In the genomic region with DNA sequence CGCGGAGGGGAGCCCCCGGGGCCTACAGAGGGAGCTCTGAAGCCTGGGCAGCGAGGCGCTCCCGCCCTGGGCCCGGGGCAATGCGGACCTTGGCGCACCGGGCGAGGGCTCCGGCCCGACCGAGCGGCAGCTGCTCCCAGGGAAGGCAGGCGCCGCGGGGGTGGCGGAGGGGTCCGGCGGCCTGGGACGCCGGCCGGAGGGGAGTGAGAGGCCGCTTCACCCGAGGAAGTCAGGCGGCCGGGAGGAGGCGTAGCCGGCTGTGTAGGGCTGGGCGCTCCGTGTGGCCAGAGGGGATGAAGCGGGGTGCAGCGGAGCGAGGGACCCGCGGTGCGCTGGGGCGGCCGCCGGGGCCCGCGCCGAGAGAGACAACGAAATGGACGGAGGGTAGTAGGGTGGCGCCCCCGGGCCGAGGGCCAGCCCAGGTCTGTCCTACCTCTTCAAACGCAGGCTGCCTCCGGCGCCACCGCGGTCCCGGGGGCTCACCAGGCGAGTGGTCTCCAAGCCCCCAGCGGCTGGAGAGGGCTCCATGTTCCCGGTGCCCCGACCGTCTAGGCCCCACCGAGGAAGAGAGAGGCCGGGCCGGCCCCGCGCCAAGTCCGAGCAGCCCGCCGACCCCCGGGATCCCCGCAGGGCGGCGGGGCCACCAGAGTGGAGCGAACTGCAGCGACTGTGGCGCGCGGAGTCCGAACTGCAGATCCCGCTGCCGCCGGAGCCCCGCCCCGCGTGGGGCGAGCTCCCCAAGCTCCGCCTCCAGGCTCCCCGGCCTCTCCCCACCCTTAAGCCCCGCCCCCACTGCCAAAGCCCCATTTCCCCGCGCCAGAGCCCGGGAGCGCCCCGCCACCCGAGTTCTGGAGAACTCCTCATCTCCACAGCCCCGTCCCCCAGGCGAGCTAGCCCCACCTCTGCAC, we compare ENCODE assay signal across 9 cellular contexts. TPM values are rescaled to one million over a fixed set of nuclear protein-coding genes. Genes with fewer than 3 reads are reported as not detected.
DNase-seq lines count a peak whose midpoint lies in the region; ATAC-seq and TF ChIP-seq lines count a peak whose summit lies in the region.
"Had no signal": no experiment of that assay in that cellular context is flagged by ENCODE, and none has a peak within 500 bp of the region (broad histone marks: within the 10 kb centered on the region; RNA-seq: fewer than 3 reads in every experiment).

A gene with protein sequence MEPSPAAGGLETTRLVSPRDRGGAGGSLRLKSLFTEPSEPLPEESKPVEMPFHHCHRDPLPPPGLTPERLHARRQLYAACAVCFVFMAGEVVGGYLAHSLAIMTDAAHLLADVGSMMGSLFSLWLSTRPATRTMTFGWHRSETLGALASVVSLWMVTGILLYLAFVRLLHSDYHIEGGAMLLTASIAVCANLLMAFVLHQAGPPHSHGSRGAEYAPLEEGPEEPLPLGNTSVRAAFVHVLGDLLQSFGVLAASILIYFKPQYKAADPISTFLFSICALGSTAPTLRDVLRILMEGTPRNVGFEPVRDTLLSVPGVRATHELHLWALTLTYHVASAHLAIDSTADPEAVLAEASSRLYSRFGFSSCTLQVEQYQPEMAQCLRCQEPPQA (minus strand): TSS at position 669 of the 908 bp plus-strand sequence. CDS start 141 bp downstream, at position 528.

- H3K27me3 ChIP-seq in esophagus muscularis mucosa: peaks cover 0 to 100% (median 61%) of the 10 kb centered on the region in 4 donors

- intact Hi-C loops in esophagus muscularis mucosa (cut with DNase I): loop anchor here (10.0 kb wide), 1 partner anchor 818 kb away; no protein-coding TSS in a partner anchor

- no peak within 1 kb of the TSS for H3K27ac Mint-ChIP-seq in natural killer cell treated with Interleukin-12 subunit alpha and Interleukin-12 subunit beta and Interleukin-15 and Interleukin-18, amount 100 ng/mL, for 72 hours

- no peaks in the 10 kb centered on the region for H3K36me3 ChIP-seq in esophagus muscularis mucosa

- peaks cover 18 to 22% of the 10 kb centered on the region in 2 donors for H3K4me1 Mint-ChIP-seq in natural killer cell treated with Interleukin-12 subunit alpha and Interleukin-12 subunit beta and Interleukin-15 and Interleukin-18, amount 100 ng/mL, for 72 hours (ENCODE audit: low read depth in 2 of 2)

- no peaks in the 10 kb centered on the region for H3K36me3 Mint-ChIP-seq in natural killer cell treated with Interleukin-12 subunit alpha and Interleukin-12 subunit beta and Interleukin-15 and Interleukin-18, amount 100 ng/mL, for 72 hours

- ATAC-seq in natural killer cell treated with Interleukin-12 subunit alpha and Interleukin-12 subunit beta and Interleukin-15 and Interleukin-18, amount 100 ng/mL, for 72 hours: peak; percentile 68 to 87

- peak within 1 kb of the TSS; percentile 49 to 56 (median 54) for H3K4me3 ChIP-seq in esophagus muscularis mucosa

- H3K27ac ChIP-seq in esophagus muscularis mucosa (replicated peaks in 1 of 4): no peak within 1 kb of the TSS
- H3K27ac ChIP-seq: 22Rv1 had no signal

- no peak for TF ChIP-seq EP300 in esophagus muscularis mucosa (IDR thresholded peaks at IDR 0.05)

- WGBS in esophagus muscularis mucosa: 1% methylated on average over 16 of the region's 96 CpGs

- TF ChIP-seq CTCF in esophagus muscularis mucosa (IDR thresholded peaks at IDR 0.05): no peak

- DNase-seq in DMS 273 (lab: John Stamatoyannopoulos, UW; ENCODE audit: unreplicated experiment) (peak; percentile 66), DMS 273 treated with DMSO at 0.1 percent for 48 hours (lab: John Stamatoyannopoulos, UW) (no peak), NCI-H2227 treated with DMSO at 0.1 percent for 48 hours (lab: John Stamatoyannopoulos, UW) (peak; percentile 37), activated T-cell treated with anti-CD3 and anti-CD28 coated beads for 1 hour (ENCODE audit: low read depth) (peak; percentile 59), esophagus muscularis mucosa (ENCODE audit: extremely low spot score) (no peak), SHP77 (lab: John Stamatoyannopoulos, UW) (no peak)
- peak; percentile 70 for DNase-seq in natural killer cell treated with Interleukin-12 subunit alpha and Interleukin-12 subunit beta and Interleukin-15 and Interleukin-18, amount 100 ng/mL, for 72 hours (ENCODE audit: low spot score)
- DNase-seq in stimulated activated naive CD4-positive, alpha-beta T cell (lab: John Stamatoyannopoulos, UW): peak; percentile 13 to 68 (median 52)

- peaks cover 43 to 48% of the 10 kb centered on the region in 2 donors for H3K27me3 Mint-ChIP-seq in natural killer cell treated with Interleukin-12 subunit alpha and Interleukin-12 subunit beta and Interleukin-15 and Interleukin-18, amount 100 ng/mL, for 72 hours

- peak within 1 kb of the TSS; percentile 81 for H3K4me3 Mint-ChIP-seq in natural killer cell treated with Interleukin-12 subunit alpha and Interleukin-12 subunit beta and Interleukin-15 and Interleukin-18, amount 100 ng/mL, for 72 hours

- H3K4me1 ChIP-seq in esophagus muscularis mucosa: peaks cover 35 to 40% (median 40%) of the 10 kb centered on the region in 4 donors

- no peaks in the 10 kb centered on the region for H3K9me3 Mint-ChIP-seq in natural killer cell treated with Interleukin-12 subunit alpha and Interleukin-12 subunit beta and Interleukin-15 and Interleukin-18, amount 100 ng/mL, for 72 hours

- TF ChIP-seq POLR2A in esophagus muscularis mucosa (IDR thresholded peaks at IDR 0.05; ENCODE audit: low read depth): no peak

- H3K9me3 ChIP-seq in esophagus muscularis mucosa: no peaks in the 10 kb centered on the region

RNA-seq across cellular contexts. Expression of the gene that starts here (rescaled TPM):
- not detected for total RNA-seq in esophagus muscularis mucosa
- total RNA-seq in natural killer cell treated with Interleukin-12 subunit alpha and Interleukin-12 subunit beta and Interleukin-15 and Interleukin-18, amount 100 ng/mL, for 72 hours: not detected

Comparison
In these comparisons a context has a peak if more than half of its experiments do, and no peak if none do; other contexts are left out.
1. DNase-seq: peak in DMS 273 (single experiment), NCI-H2227 treated with DMSO at 0.1 percent for 48 hours (single experiment), activated T-cell treated with anti-CD3 and anti-CD28 coated beads for 1 hour (single experiment) and stimulated activated naive CD4-positive, alpha-beta T cell (6 of 6); none in DMS 273 treated with DMSO at 0.1 percent for 48 hours (single experiment), esophagus muscularis mucosa (single experiment) and SHP77 (0 of 2).
2. Peak in DNase-seq and ATAC-seq in natural killer cell treated with Interleukin-12 subunit alpha and Interleukin-12 subunit beta and Interleukin-15 and Interleukin-18, amount 100 ng/mL, for 72 hours; RNA of the gene not detected or under 1 TPM.